Comparison of ENCODE assay signal across 13 cellular contexts in genomic region chr5:66617223-66617861, GRCh38. TPM values are rescaled to one million over a fixed set of nuclear protein-coding genes. Genes with fewer than 3 reads are reported as not detected.
DNase-seq lines count a peak whose midpoint lies in the region; ATAC-seq and TF ChIP-seq lines count a peak whose summit lies in the region.
"Had no signal": no experiment of that assay in that cellular context is flagged by ENCODE, and none has a peak within 500 bp of the region (broad histone marks: within the 10 kb centered on the region; RNA-seq: fewer than 3 reads in every experiment).

No MANE protein-coding gene starts in this region.

- H3K9me3 ChIP-seq in neuronal stem cell (replicated peaks in 1 of 2; ENCODE audit: control insufficient read depth in 2 of 2, insufficient read depth in 1 of 2, low read depth in 1 of 2, low read length in 2 of 2), result no peaks in the 10 kb centered on the region
- H3K9me3 ChIP-seq: neutrophil had no signal

- H3K4ac ChIP-seq in neuronal stem cell (ENCODE audit: low read length), result no peak overlapping the region

- H3K27ac Mint-ChIP-seq in activated naive CD4-positive, alpha-beta T cell treated with anti-CD3 and anti-CD28 coated beads, Interleukin-2, amount 10 ng/mL, durations not matched to agents 7 days and 5 days, result peak overlapping the region; percentile 79
- H3K27ac Mint-ChIP-seq: activated naive CD8-positive, alpha-beta T cell had no signal

- peaks cover 7% of the 10 kb centered on the region for H3K27me3 Mint-ChIP-seq in activated naive CD4-positive, alpha-beta T cell treated with anti-CD3 and anti-CD28 coated beads, Interleukin-2, amount 10 ng/mL, durations not matched to agents 7 days and 5 days

- H2AFZ ChIP-seq in neuronal stem cell (ENCODE audit: low read length), result no peak overlapping the region

- no peak overlapping the region for H2BK120ac ChIP-seq in neuronal stem cell (ENCODE audit: low read depth, low read length)

- H3K27ac ChIP-seq in VCaP, result peak overlapping the region; percentile 49
- no peak overlapping the region for H3K27ac ChIP-seq in neuronal stem cell (replicated peaks; ENCODE audit: low read length)
- H3K27ac ChIP-seq: neutrophil, RWPE1 had no signal

- no CpG with 5 or more reads among the region's 6 CpGs for WGBS in neuronal stem cell (ENCODE audit: extremely low coverage in 2 of 2, insufficient read length in 2 of 2, insufficient replicate concordance in 1 of 2), 2 donors

- peaks cover 7 to 11% of the 10 kb centered on the region in 2 donors for H3K4me1 ChIP-seq in neuronal stem cell (ENCODE audit: control insufficient read depth in 2 of 2, insufficient read depth in 1 of 2, low read depth in 1 of 2, low read length in 2 of 2)

- H3K36me3 ChIP-seq in neuronal stem cell (replicated peaks in 1 of 2; ENCODE audit: control insufficient read depth in 2 of 2, insufficient read depth in 2 of 2, low read length in 2 of 2), result no peaks in the 10 kb centered on the region
- H3K36me3 ChIP-seq: neutrophil had no signal

- H3K9ac ChIP-seq in neuronal stem cell (ENCODE audit: low read depth, low read length, poor library complexity), result no peak overlapping the region

- no peak overlapping the region for H3K14ac ChIP-seq in neuronal stem cell (ENCODE audit: low read length)

- no peak overlapping the region for H3K4me3 Mint-ChIP-seq in activated naive CD4-positive, alpha-beta T cell treated with anti-CD3 and anti-CD28 coated beads, Interleukin-2, amount 10 ng/mL, durations not matched to agents 7 days and 5 days
- H3K4me3 Mint-ChIP-seq: activated naive CD8-positive, alpha-beta T cell had no signal

- CTCF ChIA-PET in activated naive CD4-positive, alpha-beta T cell treated with anti-CD3 and anti-CD28 coated beads, Interleukin-2, amount 10 ng/mL, durations not matched to agents 7 days and 5 days (lab: Charles Lee), result interaction anchor here (1.0 kb wide), 1 partner anchor 86 kb away, joined by 4 read pairs; no protein-coding TSS in a partner anchor

- no peak overlapping the region for H3K23ac ChIP-seq in neuronal stem cell (ENCODE audit: low read depth, low read length, poor library complexity)

- no peak overlapping the region for H2BK12ac ChIP-seq in neuronal stem cell (ENCODE audit: low read length)

- TF ChIP-seq CTCF in VCaP (conservative IDR thresholded peaks at IDR 0.05), result no peak

- H4K8ac ChIP-seq in neuronal stem cell (ENCODE audit: low read depth, low read length), result no peak overlapping the region

- no peak overlapping the region for H3K18ac ChIP-seq in neuronal stem cell (ENCODE audit: low read length)

- no peaks in the 10 kb centered on the region for H3K27me3 ChIP-seq in neuronal stem cell (ENCODE audit: control insufficient read depth in 3 of 3, insufficient read depth in 3 of 3, low read depth in 1 of 3, low read length in 3 of 3)
- H3K27me3 ChIP-seq: neutrophil had no signal

- H3K4me3 ChIP-seq in neuronal stem cell (ENCODE audit: low read length in 2 of 2), result no peak overlapping the region

- peaks cover 4% of the 10 kb centered on the region for H3K36me3 Mint-ChIP-seq in activated naive CD4-positive, alpha-beta T cell treated with anti-CD3 and anti-CD28 coated beads, Interleukin-2, amount 10 ng/mL, durations not matched to agents 7 days and 5 days
- H3K36me3 Mint-ChIP-seq: activated naive CD8-positive, alpha-beta T cell had no signal

- H3K4me2 ChIP-seq in neuronal stem cell (ENCODE audit: insufficient read depth, low read length, poor library complexity, severe bottlenecking), result no peak overlapping the region

- H3K9me3 Mint-ChIP-seq in activated naive CD4-positive, alpha-beta T cell treated with anti-CD3 and anti-CD28 coated beads, Interleukin-2, amount 10 ng/mL, durations not matched to agents 7 days and 5 days, result peaks cover 2% of the 10 kb centered on the region

- H2BK5ac ChIP-seq in neuronal stem cell (ENCODE audit: low read length), result no peak overlapping the region

- no peak overlapping the region for H2BK15ac ChIP-seq in neuronal stem cell (ENCODE audit: low read length)

- H4K91ac ChIP-seq in neuronal stem cell (ENCODE audit: low read depth, low read length, poor library complexity), result no peak overlapping the region

- H2AK5ac ChIP-seq in neuronal stem cell (ENCODE audit: low read depth, low read length), result no peak overlapping the region

- ATAC-seq in HG02852 (IDR thresholded peaks at IDR 0.05; ENCODE audit: unreplicated experiment), result peak; percentile 68
- ATAC-seq in stimulated activated naive CD8-positive, alpha-beta T cell treated with anti-CD3 and anti-CD28 coated beads, Interleukin-15, Interleukin-2, amounts not matched to agents 100 U/mL and 50 U/mL, for 24 hours, result peak; percentile 60
- no peak for ATAC-seq in HG03196 (IDR thresholded peaks at IDR 0.05; ENCODE audit: unreplicated experiment)

- H3K4me1 Mint-ChIP-seq in activated naive CD4-positive, alpha-beta T cell treated with anti-CD3 and anti-CD28 coated beads, Interleukin-2, amount 10 ng/mL, durations not matched to agents 7 days and 5 days, result peaks cover 42% of the 10 kb centered on the region

- no peak for DNase-seq in activated naive CD4-positive, alpha-beta T cell treated with anti-CD3 and anti-CD28 coated beads, Interleukin-2, amount 10 ng/mL, durations not matched to agents 7 days and 5 days
- no peak for DNase-seq in activated naive CD4-positive, alpha-beta T cell treated with anti-CD3 and anti-CD28 coated beads, Interleukin-2, amount 50 U/mL, for 16 hours
- no peak for DNase-seq in stimulated activated naive CD8-positive, alpha-beta T cell treated with anti-CD3 and anti-CD28 coated beads, Interleukin-15, Interleukin-2, amounts not matched to agents 100 U/mL and 50 U/mL, for 24 hours
- no peak for DNase-seq in activated CD4-positive, alpha-beta T cell treated with anti-CD3 and anti-CD28 coated beads for 1 hour
- DNase-seq in neuronal stem cell (ENCODE audit: low spot score), result no peak
- DNase-seq: EL, KG1 had no signal

- no peaks in the 10 kb centered on the region for H3K79me1 ChIP-seq in neuronal stem cell (ENCODE audit: low read depth, low read length)

RNA-seq across cellular contexts. Expression of gene MAST4, which starts 21.1 kb away (rescaled TPM):
- 1.5 TPM for polyA plus RNA-seq in neuronal stem cell (2013, experiment 1 of 2)
- 1.4 TPM for polyA plus RNA-seq in neuronal stem cell (2013, experiment 2 of 2)
